ENCODE assay signal across 5 cellular contexts in the genomic region with DNA sequence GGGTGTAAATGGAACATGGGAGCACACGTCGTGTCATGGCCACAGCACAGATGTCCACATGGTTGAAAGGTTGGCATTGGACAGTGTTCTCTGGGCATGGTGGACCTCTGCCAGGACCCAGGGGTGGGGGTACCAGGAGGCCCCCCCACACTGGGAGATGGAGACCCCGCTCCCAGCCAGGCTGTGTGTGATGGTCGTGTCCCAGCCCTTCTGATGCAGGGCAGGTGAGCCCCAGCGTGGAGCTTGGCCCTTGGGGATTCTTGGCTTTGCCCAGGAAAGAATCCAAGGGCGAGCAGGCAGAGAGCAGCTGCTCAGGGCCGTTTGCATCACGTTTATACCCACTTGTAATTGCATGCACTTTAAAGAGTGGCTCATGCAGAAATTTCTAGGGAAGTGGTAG.
"Had no signal": no experiment of that assay in that cellular context is flagged by ENCODE, and none has a peak within 500 bp of the region (broad histone marks: within the 10 kb centered on the region; RNA-seq: fewer than 3 reads in every experiment).

No MANE protein-coding gene starts in this region.

- H3K4me3 Mint-ChIP-seq: GM23338, H9 had no signal

- ATAC-seq: GM23338, K562 had no signal

- H3K4me1 Mint-ChIP-seq: GM23338, H9 had no signal

- H3K4me3 ChIP-seq: GM23338, K562 had no signal

- DNase-seq: H9, HCEC 1CT, IMR-90 had no signal

- H3K27ac Mint-ChIP-seq: GM23338, H9 had no signal
